Comparison of ENCODE assay signal across 8 cellular contexts in the genomic region with DNA sequence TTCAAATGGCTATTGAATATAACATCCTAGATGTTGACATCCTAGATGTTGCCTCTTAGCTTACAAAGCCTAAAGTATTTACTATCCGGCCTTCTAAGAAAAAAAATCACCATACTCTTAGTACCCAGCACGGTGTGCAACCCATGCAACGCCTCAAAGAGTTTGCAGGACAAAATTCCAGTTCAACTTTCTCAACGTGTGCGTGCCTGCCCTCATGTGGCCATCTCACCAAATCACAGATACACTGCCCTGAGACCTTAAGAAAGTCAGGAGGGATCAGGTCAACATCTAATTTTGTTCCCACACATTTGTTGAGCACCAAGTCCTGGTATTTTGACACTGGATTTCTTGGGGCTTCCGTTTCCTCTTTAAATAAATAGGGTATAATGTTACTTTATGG.
A peak's percentile ranks its signal among the peaks of the same experiment; 100 is the strongest.
DNase-seq lines count a peak whose midpoint lies in the region; ATAC-seq, FAIRE-seq and TF ChIP-seq lines count a peak whose summit lies in the region.

No MANE protein-coding gene starts in this region.

- no peaks in the 10 kb centered on the region for H3K27me3 ChIP-seq in liver (ENCODE audit: control insufficient read depth in 4 of 4, insufficient read depth in 4 of 4, low read length in 3 of 4)

- POLR2A ChIA-PET in HEK293T (lab: Yijun Ruan, JAX): no interaction called here
- POLR2A ChIA-PET in WTC11 (lab: Charles Lee): no interaction called here

- TF ChIP-seq CTCF in D721Med (IDR thresholded peaks at IDR 0.05; ENCODE audit: insufficient read depth, missing control alignments): peak; percentile 44
- no peak; the same call in 1 of the 2 replicates for TF ChIP-seq CTCF in WTC11 (IDR thresholded peaks at IDR 0.05)
- peak; percentile 29 for TF ChIP-seq CTCF in liver (IDR thresholded peaks at IDR 0.05; ENCODE audit: low read depth, low read length, missing input control)

- H3K36me3 Mint-ChIP-seq in WTC11: peaks cover 84% of the 10 kb centered on the region

- 64% methylated on average over 6 of the region's 6 CpGs for WGBS in liver

- no peak overlapping the region for H3K9ac ChIP-seq in liver (ENCODE audit: low read depth in 1 of 2, low read length in 2 of 2)

- H3K9me3 ChIP-seq in liver (ENCODE audit: control insufficient read depth in 4 of 4, low read length in 3 of 4): no peaks in the 10 kb centered on the region

- H3K27ac Mint-ChIP-seq in WTC11: no peak overlapping the region

- no peaks in the 10 kb centered on the region for H3K4me1 ChIP-seq in liver (ENCODE audit: control insufficient read depth in 4 of 4, insufficient read depth in 4 of 4, low read length in 3 of 4)

- no peaks in the 10 kb centered on the region for H3K9me3 Mint-ChIP-seq in WTC11

- no peak for FAIRE-seq in D721Med (lab: Jason Lieb, UNC)

- ATAC-seq in WTC11 (peak; percentile 36; the same call in 1 of the 2 replicates), esophagus mucosa (no peak), GM21447 (IDR thresholded peaks at IDR 0.05; ENCODE audit: unreplicated experiment) (no peak)

- no peaks in the 10 kb centered on the region for H3K27me3 Mint-ChIP-seq in WTC11 (ENCODE audit: low read depth)

- CTCF ChIA-PET in HEK293T (lab: Yijun Ruan, JAX) (interaction anchor here (1.1 kb wide), 1 partner anchor 136 kb away, joined by 3 read pairs; no protein-coding TSS in a partner anchor), WTC11 (lab: Charles Lee) (no interaction called here)

- peak; percentile 51 to 69 for TF ChIP-seq RAD21 in liver (IDR thresholded peaks at IDR 0.05)

- DNase-seq in D721Med (ENCODE audit: insufficient read length, low spot score) (peak; percentile 53), HEK293T (ENCODE audit: extremely low spot score) (peak; percentile 64), WTC11 (ENCODE audit: low spot score) (peak; percentile 37), CD1c-positive myeloid dendritic cell (ENCODE audit: extremely low spot score) (no peak), NOMO-1 treated with DMSO at 0.1 percent for 48 hours (lab: John Stamatoyannopoulos, UW; ENCODE audit: unreplicated experiment) (no peak)

- no peak overlapping the region for H3K4me3 ChIP-seq in liver (ENCODE audit: low read depth in 1 of 3, low read length in 3 of 3)

- H3K36me3 ChIP-seq in liver (ENCODE audit: control insufficient read depth in 4 of 4, insufficient read depth in 3 of 4, low read depth in 1 of 4, low read length in 3 of 4): peaks cover 0 to 6% (median 0%) of the 10 kb centered on the region in 4 donors

- no peaks in the 10 kb centered on the region; the same call in 1 of the 2 replicates for H3K4me1 Mint-ChIP-seq in WTC11

- no peak overlapping the region for H3K27ac ChIP-seq in liver (ENCODE audit: low read depth in 1 of 2, low read length in 2 of 2)

- H3K4me3 Mint-ChIP-seq in WTC11: no peak overlapping the region

TF ChIP-seq in HEK293T, 16 proteins besides CTCF, POLR2A, EP300 and RAD21:
- TF ChIP-seq FOXA1 (IDR thresholded peaks at IDR 0.05) (no peak), NFRKB (IDR thresholded peaks at IDR 0.05) (no peak), ZNF384 (IDR thresholded peaks at IDR 0.05) (no peak), CTBP1 (IDR thresholded peaks at IDR 0.05; ENCODE audit: borderline replicate concordance) (no peak), HDGF (IDR thresholded peaks at IDR 0.05; ENCODE audit: borderline replicate concordance) (no peak)

TF ChIP-seq in WTC11, 78 proteins besides CTCF, POLR2A, EP300 and RAD21:
- TF ChIP-seq TCF7 (CRISPR knock-in tag; IDR thresholded peaks at IDR 0.05; ENCODE audit: low read depth): no peak
- TF ChIP-seq ATF1 (CRISPR knock-in tag; IDR thresholded peaks at IDR 0.05): no peak
- TF ChIP-seq, protein P1, sequence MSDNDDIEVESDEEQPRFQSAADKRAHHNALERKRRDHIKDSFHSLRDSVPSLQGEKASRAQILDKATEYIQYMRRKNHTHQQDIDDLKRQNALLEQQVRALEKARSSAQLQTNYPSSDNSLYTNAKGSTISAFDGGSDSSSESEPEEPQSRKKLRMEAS (CRISPR knock-in tag; IDR thresholded peaks at IDR 0.05): no peak
- no peak for TF ChIP-seq HMGXB4 (CRISPR knock-in tag; IDR thresholded peaks at IDR 0.05)
- TF ChIP-seq, protein P2, sequence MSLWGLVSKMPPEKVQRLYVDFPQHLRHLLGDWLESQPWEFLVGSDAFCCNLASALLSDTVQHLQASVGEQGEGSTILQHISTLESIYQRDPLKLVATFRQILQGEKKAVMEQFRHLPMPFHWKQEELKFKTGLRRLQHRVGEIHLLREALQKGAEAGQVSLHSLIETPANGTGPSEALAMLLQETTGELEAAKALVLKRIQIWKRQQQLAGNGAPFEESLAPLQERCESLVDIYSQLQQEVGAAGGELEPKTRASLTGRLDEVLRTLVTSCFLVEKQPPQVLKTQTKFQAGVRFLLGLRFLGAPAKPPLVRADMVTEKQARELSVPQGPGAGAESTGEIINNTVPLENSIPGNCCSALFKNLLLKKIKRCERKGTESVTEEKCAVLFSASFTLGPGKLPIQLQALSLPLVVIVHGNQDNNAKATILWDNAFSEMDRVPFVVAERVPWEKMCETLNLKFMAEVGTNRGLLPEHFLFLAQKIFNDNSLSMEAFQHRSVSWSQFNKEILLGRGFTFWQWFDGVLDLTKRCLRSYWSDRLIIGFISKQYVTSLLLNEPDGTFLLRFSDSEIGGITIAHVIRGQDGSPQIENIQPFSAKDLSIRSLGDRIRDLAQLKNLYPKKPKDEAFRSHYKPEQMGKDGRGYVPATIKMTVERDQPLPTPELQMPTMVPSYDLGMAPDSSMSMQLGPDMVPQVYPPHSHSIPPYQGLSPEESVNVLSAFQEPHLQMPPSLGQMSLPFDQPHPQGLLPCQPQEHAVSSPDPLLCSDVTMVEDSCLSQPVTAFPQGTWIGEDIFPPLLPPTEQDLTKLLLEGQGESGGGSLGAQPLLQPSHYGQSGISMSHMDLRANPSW (CRISPR knock-in tag; conservative IDR thresholded peaks at IDR 0.05; ENCODE audit: low read depth): no peak

TF ChIP-seq in liver, 16 proteins besides CTCF, POLR2A, EP300 and RAD21:
- TF ChIP-seq, protein P3, sequence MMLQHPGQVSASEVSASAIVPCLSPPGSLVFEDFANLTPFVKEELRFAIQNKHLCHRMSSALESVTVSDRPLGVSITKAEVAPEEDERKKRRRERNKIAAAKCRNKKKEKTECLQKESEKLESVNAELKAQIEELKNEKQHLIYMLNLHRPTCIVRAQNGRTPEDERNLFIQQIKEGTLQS (IDR thresholded peaks at IDR 0.05): no peak
- TF ChIP-seq ZBTB33 (IDR thresholded peaks at IDR 0.05): no peak
- TF ChIP-seq EGR1 (IDR thresholded peaks at IDR 0.05; ENCODE audit: low read depth in 2 of 2): no peak
- TF ChIP-seq, protein P4, sequence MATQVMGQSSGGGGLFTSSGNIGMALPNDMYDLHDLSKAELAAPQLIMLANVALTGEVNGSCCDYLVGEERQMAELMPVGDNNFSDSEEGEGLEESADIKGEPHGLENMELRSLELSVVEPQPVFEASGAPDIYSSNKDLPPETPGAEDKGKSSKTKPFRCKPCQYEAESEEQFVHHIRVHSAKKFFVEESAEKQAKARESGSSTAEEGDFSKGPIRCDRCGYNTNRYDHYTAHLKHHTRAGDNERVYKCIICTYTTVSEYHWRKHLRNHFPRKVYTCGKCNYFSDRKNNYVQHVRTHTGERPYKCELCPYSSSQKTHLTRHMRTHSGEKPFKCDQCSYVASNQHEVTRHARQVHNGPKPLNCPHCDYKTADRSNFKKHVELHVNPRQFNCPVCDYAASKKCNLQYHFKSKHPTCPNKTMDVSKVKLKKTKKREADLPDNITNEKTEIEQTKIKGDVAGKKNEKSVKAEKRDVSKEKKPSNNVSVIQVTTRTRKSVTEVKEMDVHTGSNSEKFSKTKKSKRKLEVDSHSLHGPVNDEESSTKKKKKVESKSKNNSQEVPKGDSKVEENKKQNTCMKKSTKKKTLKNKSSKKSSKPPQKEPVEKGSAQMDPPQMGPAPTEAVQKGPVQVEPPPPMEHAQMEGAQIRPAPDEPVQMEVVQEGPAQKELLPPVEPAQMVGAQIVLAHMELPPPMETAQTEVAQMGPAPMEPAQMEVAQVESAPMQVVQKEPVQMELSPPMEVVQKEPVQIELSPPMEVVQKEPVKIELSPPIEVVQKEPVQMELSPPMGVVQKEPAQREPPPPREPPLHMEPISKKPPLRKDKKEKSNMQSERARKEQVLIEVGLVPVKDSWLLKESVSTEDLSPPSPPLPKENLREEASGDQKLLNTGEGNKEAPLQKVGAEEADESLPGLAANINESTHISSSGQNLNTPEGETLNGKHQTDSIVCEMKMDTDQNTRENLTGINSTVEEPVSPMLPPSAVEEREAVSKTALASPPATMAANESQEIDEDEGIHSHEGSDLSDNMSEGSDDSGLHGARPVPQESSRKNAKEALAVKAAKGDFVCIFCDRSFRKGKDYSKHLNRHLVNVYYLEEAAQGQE (IDR thresholded peaks at IDR 0.05): no peak
- TF ChIP-seq RXRA (IDR thresholded peaks at IDR 0.05): no peak
- no peak for TF ChIP-seq HNF4G (IDR thresholded peaks at IDR 0.05)
- no peak for TF ChIP-seq TAF1 (conservative IDR thresholded peaks at IDR 0.05)
- no peak for TF ChIP-seq YY1 (IDR thresholded peaks at IDR 0.05)
- no peak for TF ChIP-seq SP1 (IDR thresholded peaks at IDR 0.05)
- no peak for TF ChIP-seq GABPA (IDR thresholded peaks at IDR 0.05 in 1 of 2, conservative IDR thresholded peaks at IDR 0.05 in 1 of 2)
- no peak for TF ChIP-seq NR2F2 (IDR thresholded peaks at IDR 0.05)
- TF ChIP-seq JUND (IDR thresholded peaks at IDR 0.05): no peak
- no peak for TF ChIP-seq HNF4A (conservative IDR thresholded peaks at IDR 0.05)
- no peak for TF ChIP-seq FOXA1 (IDR thresholded peaks at IDR 0.05)
- TF ChIP-seq FOXA2 (IDR thresholded peaks at IDR 0.05): no peak
- TF ChIP-seq, protein P1 (IDR thresholded peaks at IDR 0.05): no peak

Comparison
In these comparisons a context has a peak if more than half of its experiments do, and no peak if none do; other contexts are left out.
1. DNase-seq: peak in D721Med (single experiment), HEK293T (single experiment) and WTC11 (single experiment); none in CD1c-positive myeloid dendritic cell (single experiment) and NOMO-1 treated with DMSO at 0.1 percent for 48 hours (single experiment).